Comparison of ENCODE assay signal across 11 cellular contexts in the genomic region with DNA sequence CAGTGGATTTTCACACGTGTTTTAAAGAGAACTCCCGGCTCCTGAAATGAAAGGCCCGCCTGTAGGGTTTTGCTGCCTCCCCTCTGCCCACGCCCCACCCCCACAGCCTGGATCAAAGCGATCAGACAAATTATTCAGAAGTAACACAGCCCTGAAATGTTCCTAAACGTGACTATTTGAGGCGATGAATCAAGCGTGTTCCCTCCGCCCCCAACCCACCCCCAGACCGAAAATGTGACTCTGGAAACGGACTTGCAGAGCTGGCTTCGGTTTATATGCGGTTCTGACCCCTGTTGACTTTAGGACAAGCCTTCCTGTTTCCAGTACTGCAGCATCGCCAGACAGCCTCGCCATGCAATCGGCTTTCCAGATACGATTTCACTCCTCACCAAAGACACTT. TPM values are rescaled to one million over a fixed set of nuclear protein-coding genes. Genes with fewer than 3 reads are reported as not detected.
DNase-seq lines count a peak whose midpoint lies in the region; ATAC-seq and TF ChIP-seq lines count a peak whose summit lies in the region.
"Had no signal": no experiment of that assay in that cellular context is flagged by ENCODE, and none has a peak within 500 bp of the region (broad histone marks: within the 10 kb centered on the region; RNA-seq: fewer than 3 reads in every experiment).

No MANE protein-coding gene starts in this region.

- H3K4me3 Mint-ChIP-seq in activated CD4-positive, alpha-beta T cell treated with anti-CD3 and anti-CD28 coated beads for 36 hours = peak overlapping the region; percentile 38

- peaks cover 10% of the 10 kb centered on the region for H3K4me1 Mint-ChIP-seq in activated CD4-positive, alpha-beta T cell treated with anti-CD3 and anti-CD28 coated beads for 36 hours

- 11 to 14% methylated on average over 11 to 17 of the region's 17 CpGs for WGBS in testis, 2 donors

- H3K27ac ChIP-seq in effector memory CD4-positive, alpha-beta T cell (ENCODE audit: insufficient read depth, low read length, poor library complexity, severe bottlenecking) = no peak overlapping the region
- no peak overlapping the region for H3K27ac ChIP-seq in muscle layer of duodenum (ENCODE audit: low read length)
- peak overlapping the region; percentile 44 to 83 for H3K27ac ChIP-seq in testis
- no peak overlapping the region for H3K27ac ChIP-seq in colonic mucosa

- intact Hi-C loops in activated CD4-positive, alpha-beta T cell treated with anti-CD3 and anti-CD28 coated beads for 36 hours (cut with DNase I, micrococcal nuclease) = no loop called here
- intact Hi-C loops in testis (cut with DNase I; ENCODE audit: low total_unique reads) = no loop called here
- intact Hi-C loops in colonic mucosa (cut with DNase I) = no loop called here

- H3K9me3 Mint-ChIP-seq in activated CD4-positive, alpha-beta T cell treated with anti-CD3 and anti-CD28 coated beads for 36 hours (ENCODE audit: low read depth) = peaks cover 13% of the 10 kb centered on the region

- peaks cover 26% of the 10 kb centered on the region for H3K27me3 ChIP-seq in effector memory CD4-positive, alpha-beta T cell (replicated peaks; ENCODE audit: control insufficient read depth, insufficient read depth, low read length, poor library complexity, severe bottlenecking)
- H3K27me3 ChIP-seq in muscle layer of duodenum (ENCODE audit: low read depth, low read length) (peaks cover 5% of the 10 kb centered on the region), testis (no peaks in the 10 kb centered on the region), colonic mucosa (peaks cover 12% of the 10 kb centered on the region)

- no peak for TF ChIP-seq POLR2A in testis (IDR thresholded peaks at IDR 0.05)

- H3K27me3 Mint-ChIP-seq in activated CD4-positive, alpha-beta T cell treated with anti-CD3 and anti-CD28 coated beads for 36 hours = peaks cover 31% of the 10 kb centered on the region

- no peak for TF ChIP-seq CTCF in testis (IDR thresholded peaks at IDR 0.05)
- no peak for TF ChIP-seq CTCF in colonic mucosa (IDR thresholded peaks at IDR 0.05)

- H3K36me3 ChIP-seq in effector memory CD4-positive, alpha-beta T cell (ENCODE audit: control insufficient read depth, insufficient read depth, low read length) = no peaks in the 10 kb centered on the region
- no peaks in the 10 kb centered on the region for H3K36me3 ChIP-seq in muscle layer of duodenum (ENCODE audit: control insufficient read depth in 1 of 2, insufficient read depth in 2 of 2, low read length in 2 of 2)
- no peaks in the 10 kb centered on the region for H3K36me3 ChIP-seq in testis (ENCODE audit: low read depth, missing control alignments)
- H3K36me3 ChIP-seq in colonic mucosa = no peaks in the 10 kb centered on the region

- H3K9me3 ChIP-seq in effector memory CD4-positive, alpha-beta T cell (ENCODE audit: control insufficient read depth, low read length) = no peaks in the 10 kb centered on the region
- H3K9me3 ChIP-seq in muscle layer of duodenum (ENCODE audit: control insufficient read depth in 1 of 2, low read length in 2 of 2) (no peaks in the 10 kb centered on the region), testis (no peaks in the 10 kb centered on the region), colonic mucosa (no peaks in the 10 kb centered on the region)

- POLR2A ChIA-PET in activated CD4-positive, alpha-beta T cell treated with anti-CD3 and anti-CD28 coated beads for 36 hours (lab: Charles Lee) = no interaction called here

- peaks cover 3% of the 10 kb centered on the region for H3K4me1 ChIP-seq in effector memory CD4-positive, alpha-beta T cell (ENCODE audit: control insufficient read depth, insufficient read depth, low read length, poor library complexity, severe bottlenecking)
- H3K4me1 ChIP-seq in muscle layer of duodenum (ENCODE audit: control insufficient read depth in 1 of 2, insufficient read depth in 2 of 2, low read length in 2 of 2) = peaks cover 0 to 9% of the 10 kb centered on the region in 2 donors
- H3K4me1 ChIP-seq in testis = peaks cover 4% of the 10 kb centered on the region
- no peaks in the 10 kb centered on the region for H3K4me1 ChIP-seq in colonic mucosa

- H3K9ac ChIP-seq in colonic mucosa (ENCODE audit: low read depth in 2 of 2, low read length in 2 of 2) = no peak overlapping the region

- peak; percentile 47 for ATAC-seq in activated CD4-positive, alpha-beta T cell treated with anti-CD3 and anti-CD28 coated beads for 36 hours

- H3K27ac Mint-ChIP-seq in activated CD4-positive, alpha-beta T cell treated with anti-CD3 and anti-CD28 coated beads for 36 hours = no peak overlapping the region

- peak overlapping the region; percentile 39 for H3K4me3 ChIP-seq in effector memory CD4-positive, alpha-beta T cell (ENCODE audit: insufficient read depth, low read depth, low read length, poor library complexity, severe bottlenecking)
- H3K4me3 ChIP-seq in muscle layer of duodenum (ENCODE audit: low read depth in 1 of 2, low read length in 2 of 2) (peak overlapping the region; percentile 60 to 74), testis (peak overlapping the region; percentile 56 to 64), colonic mucosa (no peak overlapping the region)

- CTCF ChIA-PET in activated CD4-positive, alpha-beta T cell treated with anti-CD3 and anti-CD28 coated beads for 36 hours (lab: Charles Lee) = no interaction called here

- peak; percentile 30 for DNase-seq in activated CD4-positive, alpha-beta T cell treated with anti-CD3 and anti-CD28 coated beads for 36 hours
- DNase-seq in activated CD4-positive, alpha-beta T cell treated with anti-CD3 and anti-CD28 coated beads for 1 hour = no peak
- no peak for DNase-seq in effector memory CD4-positive, alpha-beta T cell
- DNase-seq in testis (no peak), colonic mucosa (no peak), cortex of kidney (lab: John Stamatoyannopoulos, UW) (no peak), amniotic stem cell (lab: John Stamatoyannopoulos, UW) (no peak)
- DNase-seq: foreskin melanocyte, NCI-H2029 treated with DMSO at 0.1 percent for 48 hours had no signal

- H3K36me3 Mint-ChIP-seq in activated CD4-positive, alpha-beta T cell treated with anti-CD3 and anti-CD28 coated beads for 36 hours (ENCODE audit: low read depth) = no peaks in the 10 kb centered on the region

RNA-seq across cellular contexts. Expression of a gene that starts 28.8 kb away (rescaled TPM):
- total RNA-seq in activated CD4-positive, alpha-beta T cell treated with anti-CD3 and anti-CD28 coated beads for 36 hours = not detected
- total RNA-seq in testis = 1 to 10 TPM in 1 of 2 donors, under 1 TPM in 1; 0.50 to 2.8 TPM
- polyA plus RNA-seq in testis (ENCODE audit: insufficient read depth, low read depth, low replicate concordance) = 3.2 TPM
- total RNA-seq in colonic mucosa = not detected
- total RNA-seq: A172 had no signal

Comparison
In these comparisons a context has a peak if more than half of its experiments do, and no peak if none do; other contexts are left out.
1. H3K27ac ChIP-seq: peak in testis (2 of 2); none in effector memory CD4-positive, alpha-beta T cell (single experiment), muscle layer of duodenum (single experiment) and colonic mucosa (single experiment).